In the genomic region with DNA sequence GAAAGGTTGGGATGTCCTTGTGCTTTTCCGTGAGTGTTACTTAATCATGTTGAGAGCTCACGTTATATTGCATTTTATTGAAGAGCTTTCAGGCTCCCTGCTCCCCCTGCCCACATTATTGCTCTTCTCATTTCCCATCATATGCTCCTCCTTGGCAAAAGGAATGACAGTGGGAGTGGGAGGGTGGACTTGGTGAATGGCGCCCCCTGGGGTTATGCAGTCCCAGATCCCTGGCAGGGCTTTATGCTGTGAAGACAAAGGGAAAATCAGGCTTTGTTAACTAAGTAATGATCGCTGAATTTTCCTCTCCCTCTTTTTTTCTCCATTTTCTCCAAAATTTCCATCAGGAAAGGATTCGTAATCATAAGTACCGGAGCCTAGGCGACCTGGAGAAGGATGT, we compare ENCODE assay signal across 8 cellular contexts.
DNase-seq lines count a peak whose midpoint lies in the region; ATAC-seq and TF ChIP-seq lines count a peak whose summit lies in the region.

No MANE protein-coding gene starts in this region.

- H3K9me3 ChIP-seq in OCI-LY3 (ENCODE audit: insufficient read depth, low read length) (no peaks in the 10 kb centered on the region), smooth muscle cell (replicated peaks; ENCODE audit: low read depth) (no peaks in the 10 kb centered on the region)

- H3K36me3 ChIP-seq in OCI-LY3 (replicated peaks; ENCODE audit: low read depth, low read length) (peaks cover 45% of the 10 kb centered on the region), smooth muscle cell (ENCODE audit: low read depth) (peaks cover 2% of the 10 kb centered on the region)

- H3K9ac ChIP-seq in OCI-LY3 (ENCODE audit: low read length): no peak overlapping the region
- no peak overlapping the region for H3K9ac ChIP-seq in smooth muscle cell (ENCODE audit: low read depth)

- WGBS in smooth muscle cell (ENCODE audit: low lambda C conversion rate): 56% methylated on average over 7 of the region's 7 CpGs

- H3K4me1 ChIP-seq in OCI-LY3 (ENCODE audit: low read length) (no peaks in the 10 kb centered on the region), smooth muscle cell (ENCODE audit: low read depth) (peaks cover 12% of the 10 kb centered on the region)

- H4K20me1 ChIP-seq in OCI-LY3 (ENCODE audit: insufficient read depth, low read length) (peaks cover 12% of the 10 kb centered on the region), smooth muscle cell (ENCODE audit: low read depth) (no peaks in the 10 kb centered on the region)

- TF ChIP-seq CTCF in OCI-LY3 (IDR thresholded peaks at IDR 0.05; ENCODE audit: low read depth, low read length) (peak; percentile 64), fibroblast of the aortic adventitia (IDR thresholded peaks at IDR 0.05; ENCODE audit: insufficient read depth, low read length) (peak; percentile 38), smooth muscle cell (IDR thresholded peaks at IDR 0.05; ENCODE audit: borderline replicate concordance, insufficient read depth, poor library complexity, severe bottlenecking) (peak; percentile 26)

- no peak overlapping the region for H3K4me3 ChIP-seq in OCI-LY3 (ENCODE audit: low read length)
- H3K4me3 ChIP-seq in fibroblast of the aortic adventitia (ENCODE audit: low read depth, low read length): no peak overlapping the region
- H3K4me3 ChIP-seq in smooth muscle cell: no peak overlapping the region

- DNase-seq in activated CD4-positive, alpha-beta T cell treated with anti-CD3 and anti-CD28 coated beads for 48 hours: peak; percentile 28
- DNase-seq in activated CD4-positive, alpha-beta T cell treated with anti-CD3 and anti-CD28 coated beads for 1 hour: no peak
- DNase-seq in fibroblast of the aortic adventitia (ENCODE audit: low read depth): no peak
- DNase-seq in smooth muscle cell (lab: John Stamatoyannopoulos, UW; ENCODE audit: unreplicated experiment): no peak
- DNase-seq in activated CD4-positive, CD25-positive, alpha-beta regulatory T cell treated with anti-CD3 and anti-CD28 coated beads, Interleukin-2, amount 50 U/mL, for 72 hours: no peak

- no peaks in the 10 kb centered on the region for H3K27me3 ChIP-seq in OCI-LY3 (ENCODE audit: low read depth, low read length)
- no peaks in the 10 kb centered on the region for H3K27me3 ChIP-seq in smooth muscle cell (ENCODE audit: low read depth)

- ATAC-seq in HG03135 (IDR thresholded peaks at IDR 0.05; ENCODE audit: unreplicated experiment) (no peak), HG03565 (IDR thresholded peaks at IDR 0.05; ENCODE audit: unreplicated experiment) (no peak)

- H2AFZ ChIP-seq in OCI-LY3 (ENCODE audit: low read depth, low read length) (no peak overlapping the region), smooth muscle cell (ENCODE audit: low read depth) (no peak overlapping the region)

- H3K79me2 ChIP-seq in OCI-LY3 (ENCODE audit: low read length): peaks cover 28% of the 10 kb centered on the region
- no peaks in the 10 kb centered on the region for H3K79me2 ChIP-seq in smooth muscle cell (ENCODE audit: low read depth)

- H3K27ac ChIP-seq in OCI-LY3 (ENCODE audit: low read length) (no peak overlapping the region), smooth muscle cell (ENCODE audit: low read depth) (no peak overlapping the region)

- H3F3A ChIP-seq in smooth muscle cell (ENCODE audit: low read depth): no peaks in the 10 kb centered on the region

- H3K4me2 ChIP-seq in OCI-LY3 (ENCODE audit: low read length) (no peak overlapping the region), smooth muscle cell (no peak overlapping the region)
